In the genomic region with DNA sequence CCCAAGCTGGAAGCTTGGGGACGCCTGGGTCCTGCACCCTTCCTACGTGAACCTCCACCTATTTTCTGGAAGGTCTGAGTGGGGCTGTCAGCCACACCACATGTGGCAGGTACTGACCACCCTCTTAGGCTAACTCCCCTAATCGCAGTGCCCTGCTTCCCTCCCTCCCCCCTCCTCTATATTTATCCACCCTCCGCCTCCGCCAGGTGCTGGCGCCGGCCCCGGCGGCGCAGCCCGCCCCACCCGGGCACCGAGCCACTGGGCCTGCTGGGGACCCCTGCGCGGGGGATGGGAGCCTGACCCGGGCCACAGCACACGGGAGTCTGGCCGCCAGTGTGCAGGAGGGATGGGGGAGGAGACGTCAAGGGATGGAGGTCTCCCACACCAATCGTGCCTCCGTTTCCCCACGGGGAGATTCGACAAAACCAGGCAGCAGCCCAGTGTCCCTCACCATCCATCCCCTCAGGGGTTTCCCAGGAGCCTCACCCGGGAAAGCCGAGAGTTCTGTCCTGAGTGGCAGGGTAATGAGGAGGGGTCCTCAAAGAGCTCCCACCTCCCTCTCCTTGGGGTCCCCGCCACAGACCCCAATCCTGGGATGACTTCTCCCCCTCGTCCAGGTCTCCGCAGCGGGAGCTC, we compare ENCODE assay signal across 2 cellular contexts.
TF ChIP-seq lines count a peak whose summit lies in the region.

No MANE protein-coding gene starts in this region.

TF ChIP-seq in SK-N-SH, 30 proteins besides CTCF, POLR2A, EP300 and RAD21 (continued from another document):
- TF ChIP-seq, protein P1, sequence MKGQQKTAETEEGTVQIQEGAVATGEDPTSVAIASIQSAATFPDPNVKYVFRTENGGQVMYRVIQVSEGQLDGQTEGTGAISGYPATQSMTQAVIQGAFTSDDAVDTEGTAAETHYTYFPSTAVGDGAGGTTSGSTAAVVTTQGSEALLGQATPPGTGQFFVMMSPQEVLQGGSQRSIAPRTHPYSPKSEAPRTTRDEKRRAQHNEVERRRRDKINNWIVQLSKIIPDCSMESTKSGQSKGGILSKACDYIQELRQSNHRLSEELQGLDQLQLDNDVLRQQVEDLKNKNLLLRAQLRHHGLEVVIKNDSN (IDR thresholded peaks at IDR 0.05; ENCODE audit: borderline replicate concordance, low read depth) = no peak
- TF ChIP-seq MEF2A (IDR thresholded peaks at IDR 0.05; ENCODE audit: borderline replicate concordance, low read depth) (no peak), RFX5 (IDR thresholded peaks at IDR 0.05; ENCODE audit: low read length) (no peak), GABPA (IDR thresholded peaks at IDR 0.05; ENCODE audit: low read depth) (no peak), RXRA (IDR thresholded peaks at IDR 0.05; ENCODE audit: borderline replicate concordance, low read depth) (no peak), SIN3A (IDR thresholded peaks at IDR 0.05; ENCODE audit: borderline replicate concordance, low read depth, low read length) (no peak), MXI1 (IDR thresholded peaks at IDR 0.05; ENCODE audit: low read depth, low read length) (peak; percentile 45; the same call in 1 of the 2 replicates)
- TF ChIP-seq, protein P2, sequence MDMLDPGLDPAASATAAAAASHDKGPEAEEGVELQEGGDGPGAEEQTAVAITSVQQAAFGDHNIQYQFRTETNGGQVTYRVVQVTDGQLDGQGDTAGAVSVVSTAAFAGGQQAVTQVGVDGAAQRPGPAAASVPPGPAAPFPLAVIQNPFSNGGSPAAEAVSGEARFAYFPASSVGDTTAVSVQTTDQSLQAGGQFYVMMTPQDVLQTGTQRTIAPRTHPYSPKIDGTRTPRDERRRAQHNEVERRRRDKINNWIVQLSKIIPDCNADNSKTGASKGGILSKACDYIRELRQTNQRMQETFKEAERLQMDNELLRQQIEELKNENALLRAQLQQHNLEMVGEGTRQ (IDR thresholded peaks at IDR 0.05; ENCODE audit: borderline replicate concordance, low read depth, low read length) = no peak

TF ChIP-seq in SK-N-SH treated with all-trans-retinoic acid at 6 μM for 48 hours, 23 proteins besides CTCF, POLR2A, EP300 and RAD21 (continued from another document):
- TF ChIP-seq ZFP30 (CRISPR knock-in tag; IDR thresholded peaks at IDR 0.05) (no peak), ZC3H10 (CRISPR knock-in tag; IDR thresholded peaks at IDR 0.05) (no peak), GLIS3 (CRISPR knock-in tag; IDR thresholded peaks at IDR 0.05) (no peak), TCF4 (CRISPR knock-in tag; IDR thresholded peaks at IDR 0.05; ENCODE audit: borderline replicate concordance) (no peak), TOX (CRISPR knock-in tag; IDR thresholded peaks at IDR 0.05; ENCODE audit: borderline replicate concordance) (no peak), RARB (CRISPR knock-in tag; IDR thresholded peaks at IDR 0.05) (no peak), ISL1 (CRISPR knock-in tag; IDR thresholded peaks at IDR 0.05) (no peak), OSR1 (CRISPR knock-in tag; IDR thresholded peaks at IDR 0.05) (no peak), CSDC2 (CRISPR knock-in tag; IDR thresholded peaks at IDR 0.05) (no peak)
- TF ChIP-seq, protein P3, sequence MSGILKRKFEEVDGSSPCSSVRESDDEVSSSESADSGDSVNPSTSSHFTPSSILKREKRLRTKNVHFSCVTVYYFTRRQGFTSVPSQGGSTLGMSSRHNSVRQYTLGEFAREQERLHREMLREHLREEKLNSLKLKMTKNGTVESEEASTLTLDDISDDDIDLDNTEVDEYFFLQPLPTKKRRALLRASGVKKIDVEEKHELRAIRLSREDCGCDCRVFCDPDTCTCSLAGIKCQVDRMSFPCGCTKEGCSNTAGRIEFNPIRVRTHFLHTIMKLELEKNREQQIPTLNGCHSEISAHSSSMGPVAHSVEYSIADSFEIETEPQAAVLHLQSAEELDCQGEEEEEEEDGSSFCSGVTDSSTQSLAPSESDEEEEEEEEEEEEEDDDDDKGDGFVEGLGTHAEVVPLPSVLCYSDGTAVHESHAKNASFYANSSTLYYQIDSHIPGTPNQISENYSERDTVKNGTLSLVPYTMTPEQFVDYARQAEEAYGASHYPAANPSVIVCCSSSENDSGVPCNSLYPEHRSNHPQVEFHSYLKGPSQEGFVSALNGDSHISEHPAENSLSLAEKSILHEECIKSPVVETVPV (CRISPR knock-in tag; IDR thresholded peaks at IDR 0.05) = no peak
- TF ChIP-seq, protein P4, sequence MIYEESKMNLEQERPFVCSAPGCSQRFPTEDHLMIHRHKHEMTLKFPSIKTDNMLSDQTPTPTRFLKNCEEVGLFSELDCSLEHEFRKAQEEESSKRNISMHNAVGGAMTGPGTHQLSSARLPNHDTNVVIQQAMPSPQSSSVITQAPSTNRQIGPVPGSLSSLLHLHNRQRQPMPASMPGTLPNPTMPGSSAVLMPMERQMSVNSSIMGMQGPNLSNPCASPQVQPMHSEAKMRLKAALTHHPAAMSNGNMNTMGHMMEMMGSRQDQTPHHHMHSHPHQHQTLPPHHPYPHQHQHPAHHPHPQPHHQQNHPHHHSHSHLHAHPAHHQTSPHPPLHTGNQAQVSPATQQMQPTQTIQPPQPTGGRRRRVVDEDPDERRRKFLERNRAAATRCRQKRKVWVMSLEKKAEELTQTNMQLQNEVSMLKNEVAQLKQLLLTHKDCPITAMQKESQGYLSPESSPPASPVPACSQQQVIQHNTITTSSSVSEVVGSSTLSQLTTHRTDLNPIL (CRISPR knock-in tag; IDR thresholded peaks at IDR 0.05; ENCODE audit: low read depth) = no peak
